Comparison of ENCODE assay signal across 8 cellular contexts in genomic region chr13:44969858-44970484, GRCh38. TPM values are rescaled to one million over a fixed set of nuclear protein-coding genes. Genes with fewer than 3 reads are reported as not detected.
A peak's percentile ranks its signal among the peaks of the same experiment; 100 is the strongest.
DNase-seq lines count a peak whose midpoint lies in the region; ATAC-seq lines count a peak whose summit lies in the region.

No MANE protein-coding gene starts in this region.

- DNase-seq in Daoy (ENCODE audit: low read depth), result peak; percentile 11
- DNase-seq in LHCN-M2 (ENCODE audit: low read depth), result peak; percentile 67
- no peak for DNase-seq in SK-N-MC (ENCODE audit: low read depth, low spot score)
- peak; percentile 56 for DNase-seq in foreskin melanocyte
- peak; percentile 84 for DNase-seq in pons (ENCODE audit: low spot score)
- no peak for DNase-seq in T1000 (lab: John Stamatoyannopoulos, UW)

- H3K4me3 ChIP-seq in SK-N-MC, result no peak overlapping the region

- peaks cover 55% of the 10 kb centered on the region for H3K36me3 ChIP-seq in SK-N-MC (ENCODE audit: insufficient read depth, low read length)

- no peak overlapping the region for H3K9ac ChIP-seq in SK-N-MC (ENCODE audit: insufficient read length)

- no peaks in the 10 kb centered on the region for H3K9me3 ChIP-seq in SK-N-MC (ENCODE audit: low read depth, low read length)

- H3K27ac ChIP-seq in SK-N-MC, result peak overlapping the region; percentile 49; the same call in 1 of the 2 replicates

- ATAC-seq in HG02840 (IDR thresholded peaks at IDR 0.05; ENCODE audit: low FRiP score, unreplicated experiment), result no peak
- no peak for ATAC-seq in GM19328 (IDR thresholded peaks at IDR 0.05; ENCODE audit: unreplicated experiment)

RNA-seq across cellular contexts. Expression of gene NUFIP1, which starts 19.3 kb away (rescaled TPM):
- 3.6 and 6.0 TPM in 2 replicates for total RNA-seq in Daoy (2014; rRNA removed; shearing (Covaris generic))
- total RNA-seq in LHCN-M2 (2014; rRNA removed), result 4.0 and 4.1 TPM in 2 replicates
- 3.5 TPM for polyA plus RNA-seq in LHCN-M2 (2012)

RNA-seq across cellular contexts. Expression of gene GPALPP1, which starts 19.4 kb away (rescaled TPM):
- total RNA-seq in Daoy (2014; rRNA removed; shearing (Covaris generic)), result 19.9 and 25.0 TPM in 2 replicates
- total RNA-seq in LHCN-M2 (2014; rRNA removed), result 24.4 and 25.3 TPM in 2 replicates
- 10.6 TPM for polyA plus RNA-seq in LHCN-M2 (2012)

Comparison
In these comparisons a context has a peak if more than half of its experiments do, and no peak if none do; other contexts are left out.
1. DNase-seq: peak in Daoy (single experiment), LHCN-M2 (single experiment), foreskin melanocyte (single experiment) and pons (single experiment); none in SK-N-MC (single experiment) and T1000 (single experiment).